In genomic region chr1:178352790-178353416, GRCh38 we compare ENCODE assay signal across 28 cellular contexts.
"Had no signal": no experiment of that assay in that cellular context is flagged by ENCODE, and none has a peak within 500 bp of the region (broad histone marks: within the 10 kb centered on the region; RNA-seq: fewer than 3 reads in every experiment).

No MANE protein-coding gene starts in this region.

- ATAC-seq: activated CD8-positive, alpha-beta T cell treated with anti-CD3 and anti-CD28 coated beads, Interleukin-2, amount 10 ng/mL, durations not matched to agents 7 days and 5 days; PC-3 had no signal

- H3K27ac ChIP-seq: ascending aorta, cardiac muscle cell, KMS-11, RWPE1, SJCRH30, SK-N-MC had no signal

- H3K27me3 Mint-ChIP-seq: activated CD4-positive, alpha-beta T cell treated with anti-CD3 and anti-CD28 coated beads, Interleukin-2, amount 10 ng/mL, durations not matched to agents 7 days and 5 days; activated naive CD4-positive, alpha-beta T cell treated with anti-CD3 and anti-CD28 coated beads, Interleukin-2, amount 50 U/mL, for 24 hours; activated naive CD8-positive, alpha-beta T cell treated with anti-CD3 and anti-CD28 coated beads, Interleukin-2, amount 10 ng/mL, durations not matched to agents 7 days and 5 days; activated T-cell treated with anti-CD3 and anti-CD28 coated beads, Interleukin-2, amount 50 U/mL, for 24 hours; central memory CD8-positive, alpha-beta T cell had no signal

- H3K4me3 ChIP-seq: ascending aorta, cardiac muscle cell, MG63, SJCRH30, SK-N-MC had no signal

- H3K4me1 ChIP-seq: ascending aorta had no signal

- H3K9me3 ChIP-seq: ascending aorta, MG63, SJCRH30 had no signal

- H3K27ac Mint-ChIP-seq: activated CD4-positive, alpha-beta T cell treated with anti-CD3 and anti-CD28 coated beads, Interleukin-2, amount 10 ng/mL, durations not matched to agents 7 days and 5 days; activated CD8-positive, alpha-beta T cell treated with anti-CD3 and anti-CD28 coated beads, Interleukin-2, amount 10 ng/mL, durations not matched to agents 7 days and 5 days; activated naive CD4-positive, alpha-beta T cell treated with anti-CD3 and anti-CD28 coated beads, Interleukin-2, amount 50 U/mL, for 24 hours; activated naive CD8-positive, alpha-beta T cell treated with anti-CD3 and anti-CD28 coated beads, Interleukin-2, amount 10 ng/mL, durations not matched to agents 7 days and 5 days; activated T-cell treated with anti-CD3 and anti-CD28 coated beads, Interleukin-2, amount 50 U/mL, for 24 hours; activated T-helper 2 cell treated with anti-CD3 and anti-CD28 coated beads, Interferon-gamma antibody, Interleukin-2, Interleukin-4, amounts not matched to agents 10 μg/mL and 5 μg/mL and 100 μg/mL, durations not matched to agents 14 hours and 24 hours and 36 hours had no signal

- H3K4me3 Mint-ChIP-seq: activated CD4-positive, alpha-beta T cell treated with anti-CD3 and anti-CD28 coated beads, Interleukin-2, amount 10 ng/mL, durations not matched to agents 7 days and 5 days; activated CD8-positive, alpha-beta T cell treated with anti-CD3 and anti-CD28 coated beads, Interleukin-2, amount 10 ng/mL, durations not matched to agents 7 days and 5 days; activated naive CD4-positive, alpha-beta T cell treated with anti-CD3 and anti-CD28 coated beads, Interleukin-2, amount 50 U/mL, for 24 hours; activated naive CD8-positive, alpha-beta T cell treated with anti-CD3 and anti-CD28 coated beads, Interleukin-2, amount 10 ng/mL, durations not matched to agents 7 days and 5 days; activated T-cell treated with anti-CD3 and anti-CD28 coated beads, Interleukin-2, amount 50 U/mL, for 24 hours; central memory CD8-positive, alpha-beta T cell had no signal

- H3K36me3 ChIP-seq: ascending aorta, cardiac muscle cell, MG63, SJCRH30 had no signal

- H3K9me3 Mint-ChIP-seq: activated T-helper 2 cell treated with anti-CD3 and anti-CD28 coated beads, Interferon-gamma antibody, Interleukin-2, Interleukin-4, amounts not matched to agents 10 μg/mL and 5 μg/mL and 100 μg/mL, durations not matched to agents 14 hours and 24 hours and 36 hours had no signal

- H3K4me1 Mint-ChIP-seq: activated CD4-positive, alpha-beta T cell treated with anti-CD3 and anti-CD28 coated beads, Interleukin-2, amount 10 ng/mL, durations not matched to agents 7 days and 5 days; activated naive CD4-positive, alpha-beta T cell treated with anti-CD3 and anti-CD28 coated beads, Interleukin-2, amount 50 U/mL, for 24 hours; activated naive CD8-positive, alpha-beta T cell treated with anti-CD3 and anti-CD28 coated beads, Interleukin-2, amount 10 ng/mL, durations not matched to agents 7 days and 5 days; central memory CD8-positive, alpha-beta T cell had no signal

- H3K27me3 ChIP-seq: ascending aorta, cardiac muscle cell, MG63, SJCRH30 had no signal

- H3K4me2 ChIP-seq: KMS-11 had no signal

- H3K36me3 Mint-ChIP-seq: activated naive CD4-positive, alpha-beta T cell treated with anti-CD3 and anti-CD28 coated beads, Interleukin-2, amount 50 U/mL, for 24 hours; activated naive CD8-positive, alpha-beta T cell treated with anti-CD3 and anti-CD28 coated beads, Interleukin-2, amount 10 ng/mL, durations not matched to agents 7 days and 5 days had no signal

- DNase-seq: activated CD4-positive, alpha-beta T cell treated with anti-CD3 and anti-CD28 coated beads, Interleukin-2, amount 10 ng/mL, durations not matched to agents 7 days and 5 days; activated CD4-positive, alpha-beta T cell treated with anti-CD3 and anti-CD28 coated beads, Interleukin-2, amount 50 U/mL, for 48 hours; activated CD8-positive, alpha-beta T cell treated with anti-CD3 and anti-CD28 coated beads, Interleukin-2, amount 10 ng/mL, durations not matched to agents 7 days and 5 days; activated gamma-delta T cell; activated naive CD4-positive, alpha-beta T cell treated with Interleukin-2 at 50 U/mL for 16 hours; activated naive CD8-positive, alpha-beta T cell treated with anti-CD3 and anti-CD28 coated beads, Interleukin-2, amount 10 ng/mL, durations not matched to agents 7 days and 5 days; activated T-cell treated with anti-CD3 and anti-CD28 coated beads, Interleukin-2, amount 50 U/mL, for 24 hours; amygdala; MG63; NCI-H1048; NCI-H146; NCI-H187; NCI-H2081; NCI-H345; NCI-H524 treated with DMSO at 0.1 percent for 48 hours; NK-92 treated with Interleukin-12 subunit alpha and Interleukin-12 subunit beta, amount 100 ng/mL, for 24 hours; PC-3; SHP77; T1000 had no signal
